In genomic region chr12:52992699-52993557, GRCh38 we compare ENCODE assay signal across 1 cellular context.
A peak's percentile ranks its signal among the peaks of the same experiment; 100 is the strongest.
TF ChIP-seq lines count a peak whose summit lies in the region.

No MANE protein-coding gene starts in this region.

TF ChIP-seq in HepG2, 621 proteins besides CTCF, POLR2A, EP300 and RAD21 (continued from another document and continues in another):
- TF ChIP-seq ZNF782 (CRISPR knock-in tag; IDR thresholded peaks at IDR 0.05; ENCODE audit: borderline replicate concordance) (no peak), TBX3 (IDR thresholded peaks at IDR 0.05; ENCODE audit: borderline replicate concordance) (peak; percentile 42; the same call in 1 of the 2 replicates), CREBL2 (CRISPR knock-in tag; IDR thresholded peaks at IDR 0.05; ENCODE audit: borderline replicate concordance) (no peak), ZNF572 (CRISPR knock-in tag; IDR thresholded peaks at IDR 0.05) (no peak), EEA1 (CRISPR knock-in tag; IDR thresholded peaks at IDR 0.05; ENCODE audit: borderline replicate concordance) (no peak), ZNF546 (CRISPR knock-in tag; conservative IDR thresholded peaks at IDR 0.05) (no peak), ZNF260 (CRISPR knock-in tag; IDR thresholded peaks at IDR 0.05; ENCODE audit: borderline replicate concordance, low read depth) (no peak), ZNF652 (CRISPR knock-in tag; IDR thresholded peaks at IDR 0.05; ENCODE audit: borderline replicate concordance, low read depth) (no peak), ZNF143 (CRISPR knock-in tag; IDR thresholded peaks at IDR 0.05) (no peak), HNRNPL (IDR thresholded peaks at IDR 0.05; ENCODE audit: low read depth, low read length) (no peak), CHD4 (IDR thresholded peaks at IDR 0.05; ENCODE audit: borderline replicate concordance, low read length) (no peak; the same call in 1 of the 2 replicates), ZBTB25 (CRISPR knock-in tag; IDR thresholded peaks at IDR 0.05) (no peak), TMF1 (CRISPR knock-in tag; IDR thresholded peaks at IDR 0.05; ENCODE audit: low read depth) (no peak), ZNF607 (CRISPR knock-in tag; IDR thresholded peaks at IDR 0.05; ENCODE audit: borderline replicate concordance) (no peak), CENPT (CRISPR knock-in tag; IDR thresholded peaks at IDR 0.05; ENCODE audit: low read depth) (no peak), ATRX (CRISPR knock-in tag; IDR thresholded peaks at IDR 0.05; ENCODE audit: borderline replicate concordance) (no peak), MZF1 (CRISPR knock-in tag; IDR thresholded peaks at IDR 0.05; ENCODE audit: borderline replicate concordance) (no peak), HINFP (CRISPR knock-in tag; IDR thresholded peaks at IDR 0.05; ENCODE audit: low read depth) (no peak), DMAP1 (CRISPR knock-in tag; IDR thresholded peaks at IDR 0.05) (peak; percentile 55), MEIS1 (CRISPR knock-in tag; IDR thresholded peaks at IDR 0.05; ENCODE audit: borderline replicate concordance) (no peak), SP1 (IDR thresholded peaks at IDR 0.05) (no peak), SP1 (CRISPR knock-in tag; IDR thresholded peaks at IDR 0.05) (no peak), ARHGAP35 (CRISPR knock-in tag; IDR thresholded peaks at IDR 0.05; ENCODE audit: borderline replicate concordance) (no peak), ZFP82 (CRISPR knock-in tag; IDR thresholded peaks at IDR 0.05; ENCODE audit: borderline replicate concordance) (no peak), ZFAT (CRISPR knock-in tag; conservative IDR thresholded peaks at IDR 0.05) (no peak), RARG (CRISPR knock-in tag; IDR thresholded peaks at IDR 0.05; ENCODE audit: low read depth) (no peak), SCMH1 (CRISPR knock-in tag; IDR thresholded peaks at IDR 0.05; ENCODE audit: borderline replicate concordance) (no peak), NFYC (CRISPR knock-in tag; IDR thresholded peaks at IDR 0.05) (no peak), ETS1 (CRISPR knock-in tag; IDR thresholded peaks at IDR 0.05) (no peak), TFAP4 (IDR thresholded peaks at IDR 0.05; ENCODE audit: borderline replicate concordance, low read depth) (no peak; the same call in 1 of the 2 replicates), ZNF414 (CRISPR knock-in tag; IDR thresholded peaks at IDR 0.05) (no peak), HNF4G (IDR thresholded peaks at IDR 0.05; ENCODE audit: borderline replicate concordance, low read depth, low read length) (peak; percentile 83), HNF4G (CRISPR knock-in tag; IDR thresholded peaks at IDR 0.05; ENCODE audit: borderline replicate concordance, low read depth) (peak; percentile 27; the same call in 1 of the 2 replicates), FOXM1 (CRISPR knock-in tag; IDR thresholded peaks at IDR 0.05) (no peak), ZNF367 (CRISPR knock-in tag; IDR thresholded peaks at IDR 0.05; ENCODE audit: borderline replicate concordance) (no peak), ZHX2 (IDR thresholded peaks at IDR 0.05; ENCODE audit: low read depth) (no peak), ZHX2 (CRISPR knock-in tag; IDR thresholded peaks at IDR 0.05; ENCODE audit: borderline replicate concordance) (no peak), ZNF274 (CRISPR knock-in tag; IDR thresholded peaks at IDR 0.05) (no peak), ZNF605 (CRISPR knock-in tag; IDR thresholded peaks at IDR 0.05) (no peak), MNT (IDR thresholded peaks at IDR 0.05) (peak; percentile 92), ZNF577 (CRISPR knock-in tag; IDR thresholded peaks at IDR 0.05; ENCODE audit: borderline replicate concordance, low read depth) (no peak), ZBTB2 (CRISPR knock-in tag; IDR thresholded peaks at IDR 0.05; ENCODE audit: low read depth) (no peak), CHCHD3 (CRISPR knock-in tag; IDR thresholded peaks at IDR 0.05) (no peak), ZNF382 (CRISPR knock-in tag; IDR thresholded peaks at IDR 0.05; ENCODE audit: borderline replicate concordance) (no peak), ZNF570 (CRISPR knock-in tag; IDR thresholded peaks at IDR 0.05; ENCODE audit: borderline replicate concordance) (no peak), MAZ (IDR thresholded peaks at IDR 0.05; ENCODE audit: borderline replicate concordance, low read depth, low read length) (no peak), MAZ (CRISPR knock-in tag; IDR thresholded peaks at IDR 0.05; ENCODE audit: low read depth) (0 out of 2 replicates have a peak, but pooled peaks have one; percentile 15), RXRB (CRISPR knock-in tag; IDR thresholded peaks at IDR 0.05; ENCODE audit: borderline replicate concordance) (no peak; the same call in 1 of the 2 replicates), ZNF619 (CRISPR knock-in tag; IDR thresholded peaks at IDR 0.05) (no peak), ZNF883 (CRISPR knock-in tag; IDR thresholded peaks at IDR 0.05; ENCODE audit: not compliant biosample characterization) (no peak), ZNF160 (CRISPR knock-in tag; IDR thresholded peaks at IDR 0.05) (no peak), NFKB2 (CRISPR knock-in tag; IDR thresholded peaks at IDR 0.05; ENCODE audit: borderline replicate concordance) (no peak), TEAD2 (CRISPR knock-in tag; IDR thresholded peaks at IDR 0.05) (no peak), JUNB (CRISPR knock-in tag; IDR thresholded peaks at IDR 0.05; ENCODE audit: borderline replicate concordance) (no peak; the same call in 1 of the 2 replicates), SIX1 (CRISPR knock-in tag; IDR thresholded peaks at IDR 0.05; ENCODE audit: borderline replicate concordance) (no peak), JUND (CRISPR knock-in tag; IDR thresholded peaks at IDR 0.05) (no peak; the same call in 1 of the 2 replicates)
